Comparison of ENCODE assay signal across 1 cellular context in the genomic region with DNA sequence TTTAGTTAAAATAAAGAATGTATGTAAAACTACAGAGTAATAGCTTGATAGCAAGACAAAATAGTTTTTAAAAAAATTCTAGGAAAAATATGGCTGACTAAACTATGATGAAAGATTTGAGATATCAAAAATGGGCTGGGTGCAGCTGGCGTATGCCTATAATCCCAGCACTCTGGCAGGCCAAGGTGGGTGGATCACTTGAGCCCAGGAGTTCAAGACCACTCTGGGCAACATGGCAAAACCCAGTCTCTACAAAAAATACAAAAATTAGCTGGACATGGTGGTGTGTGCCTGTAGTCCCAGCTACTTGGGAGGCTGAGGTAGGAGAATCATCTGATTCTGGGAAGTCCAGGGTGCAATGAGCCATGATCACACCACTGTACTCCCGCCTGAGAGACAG.
A peak's percentile ranks its signal among the peaks of the same experiment; 100 is the strongest.
TF ChIP-seq lines count a peak whose summit lies in the region.

No MANE protein-coding gene starts in this region.

TF ChIP-seq in K562, 482 proteins besides CTCF, POLR2A, EP300 and RAD21:
- TF ChIP-seq, protein P1, sequence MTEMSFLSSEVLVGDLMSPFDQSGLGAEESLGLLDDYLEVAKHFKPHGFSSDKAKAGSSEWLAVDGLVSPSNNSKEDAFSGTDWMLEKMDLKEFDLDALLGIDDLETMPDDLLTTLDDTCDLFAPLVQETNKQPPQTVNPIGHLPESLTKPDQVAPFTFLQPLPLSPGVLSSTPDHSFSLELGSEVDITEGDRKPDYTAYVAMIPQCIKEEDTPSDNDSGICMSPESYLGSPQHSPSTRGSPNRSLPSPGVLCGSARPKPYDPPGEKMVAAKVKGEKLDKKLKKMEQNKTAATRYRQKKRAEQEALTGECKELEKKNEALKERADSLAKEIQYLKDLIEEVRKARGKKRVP (CRISPR knock-in tag; IDR thresholded peaks at IDR 0.05), result 0 out of 2 replicates have a peak, but pooled peaks have one; percentile 21
- 0 out of 2 replicates have a peak, but pooled peaks have one; percentile 48 for TF ChIP-seq ZFP1 (CRISPR knock-in tag; IDR thresholded peaks at IDR 0.05)
